1 cellular context compared by ENCODE assay signal in the genomic region with DNA sequence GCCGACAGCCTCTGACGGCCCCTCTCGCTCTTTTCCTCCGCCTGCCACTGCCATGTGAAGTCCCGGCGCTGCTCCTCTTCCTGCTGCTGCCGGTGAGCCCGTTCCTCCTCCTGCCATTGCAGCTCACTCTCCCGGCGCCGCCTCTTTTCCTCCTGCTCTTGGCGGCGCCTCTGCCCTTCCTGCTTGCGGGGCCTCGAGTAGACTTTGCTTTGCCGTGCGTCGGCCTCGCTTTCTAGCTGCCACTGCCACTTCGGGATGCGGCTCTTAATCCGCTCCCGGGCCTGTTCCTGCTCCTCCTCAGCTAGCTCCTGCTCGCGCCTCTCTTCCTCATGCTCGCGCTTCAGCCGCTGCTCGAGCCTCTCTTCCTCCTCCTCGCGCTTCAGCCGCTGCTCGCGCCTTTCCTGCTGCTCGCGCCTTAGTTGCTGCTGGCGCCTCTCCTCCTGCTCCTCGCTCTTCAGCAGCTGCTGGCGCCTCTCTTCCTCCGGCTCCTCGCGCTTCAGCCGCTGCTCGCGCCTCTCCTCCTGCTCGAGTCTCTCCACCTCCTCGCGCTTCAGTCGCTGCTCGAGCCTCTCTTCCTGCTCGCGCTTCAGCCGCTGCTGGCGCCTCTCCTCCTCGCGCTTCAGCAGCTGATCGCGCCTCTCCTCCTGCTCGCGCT.
TF ChIP-seq lines count a peak whose summit lies in the region.

No MANE protein-coding gene starts in this region.

TF ChIP-seq in GM23338, 12 proteins besides CTCF, POLR2A, EP300 and RAD21:
- TF ChIP-seq, protein P1, sequence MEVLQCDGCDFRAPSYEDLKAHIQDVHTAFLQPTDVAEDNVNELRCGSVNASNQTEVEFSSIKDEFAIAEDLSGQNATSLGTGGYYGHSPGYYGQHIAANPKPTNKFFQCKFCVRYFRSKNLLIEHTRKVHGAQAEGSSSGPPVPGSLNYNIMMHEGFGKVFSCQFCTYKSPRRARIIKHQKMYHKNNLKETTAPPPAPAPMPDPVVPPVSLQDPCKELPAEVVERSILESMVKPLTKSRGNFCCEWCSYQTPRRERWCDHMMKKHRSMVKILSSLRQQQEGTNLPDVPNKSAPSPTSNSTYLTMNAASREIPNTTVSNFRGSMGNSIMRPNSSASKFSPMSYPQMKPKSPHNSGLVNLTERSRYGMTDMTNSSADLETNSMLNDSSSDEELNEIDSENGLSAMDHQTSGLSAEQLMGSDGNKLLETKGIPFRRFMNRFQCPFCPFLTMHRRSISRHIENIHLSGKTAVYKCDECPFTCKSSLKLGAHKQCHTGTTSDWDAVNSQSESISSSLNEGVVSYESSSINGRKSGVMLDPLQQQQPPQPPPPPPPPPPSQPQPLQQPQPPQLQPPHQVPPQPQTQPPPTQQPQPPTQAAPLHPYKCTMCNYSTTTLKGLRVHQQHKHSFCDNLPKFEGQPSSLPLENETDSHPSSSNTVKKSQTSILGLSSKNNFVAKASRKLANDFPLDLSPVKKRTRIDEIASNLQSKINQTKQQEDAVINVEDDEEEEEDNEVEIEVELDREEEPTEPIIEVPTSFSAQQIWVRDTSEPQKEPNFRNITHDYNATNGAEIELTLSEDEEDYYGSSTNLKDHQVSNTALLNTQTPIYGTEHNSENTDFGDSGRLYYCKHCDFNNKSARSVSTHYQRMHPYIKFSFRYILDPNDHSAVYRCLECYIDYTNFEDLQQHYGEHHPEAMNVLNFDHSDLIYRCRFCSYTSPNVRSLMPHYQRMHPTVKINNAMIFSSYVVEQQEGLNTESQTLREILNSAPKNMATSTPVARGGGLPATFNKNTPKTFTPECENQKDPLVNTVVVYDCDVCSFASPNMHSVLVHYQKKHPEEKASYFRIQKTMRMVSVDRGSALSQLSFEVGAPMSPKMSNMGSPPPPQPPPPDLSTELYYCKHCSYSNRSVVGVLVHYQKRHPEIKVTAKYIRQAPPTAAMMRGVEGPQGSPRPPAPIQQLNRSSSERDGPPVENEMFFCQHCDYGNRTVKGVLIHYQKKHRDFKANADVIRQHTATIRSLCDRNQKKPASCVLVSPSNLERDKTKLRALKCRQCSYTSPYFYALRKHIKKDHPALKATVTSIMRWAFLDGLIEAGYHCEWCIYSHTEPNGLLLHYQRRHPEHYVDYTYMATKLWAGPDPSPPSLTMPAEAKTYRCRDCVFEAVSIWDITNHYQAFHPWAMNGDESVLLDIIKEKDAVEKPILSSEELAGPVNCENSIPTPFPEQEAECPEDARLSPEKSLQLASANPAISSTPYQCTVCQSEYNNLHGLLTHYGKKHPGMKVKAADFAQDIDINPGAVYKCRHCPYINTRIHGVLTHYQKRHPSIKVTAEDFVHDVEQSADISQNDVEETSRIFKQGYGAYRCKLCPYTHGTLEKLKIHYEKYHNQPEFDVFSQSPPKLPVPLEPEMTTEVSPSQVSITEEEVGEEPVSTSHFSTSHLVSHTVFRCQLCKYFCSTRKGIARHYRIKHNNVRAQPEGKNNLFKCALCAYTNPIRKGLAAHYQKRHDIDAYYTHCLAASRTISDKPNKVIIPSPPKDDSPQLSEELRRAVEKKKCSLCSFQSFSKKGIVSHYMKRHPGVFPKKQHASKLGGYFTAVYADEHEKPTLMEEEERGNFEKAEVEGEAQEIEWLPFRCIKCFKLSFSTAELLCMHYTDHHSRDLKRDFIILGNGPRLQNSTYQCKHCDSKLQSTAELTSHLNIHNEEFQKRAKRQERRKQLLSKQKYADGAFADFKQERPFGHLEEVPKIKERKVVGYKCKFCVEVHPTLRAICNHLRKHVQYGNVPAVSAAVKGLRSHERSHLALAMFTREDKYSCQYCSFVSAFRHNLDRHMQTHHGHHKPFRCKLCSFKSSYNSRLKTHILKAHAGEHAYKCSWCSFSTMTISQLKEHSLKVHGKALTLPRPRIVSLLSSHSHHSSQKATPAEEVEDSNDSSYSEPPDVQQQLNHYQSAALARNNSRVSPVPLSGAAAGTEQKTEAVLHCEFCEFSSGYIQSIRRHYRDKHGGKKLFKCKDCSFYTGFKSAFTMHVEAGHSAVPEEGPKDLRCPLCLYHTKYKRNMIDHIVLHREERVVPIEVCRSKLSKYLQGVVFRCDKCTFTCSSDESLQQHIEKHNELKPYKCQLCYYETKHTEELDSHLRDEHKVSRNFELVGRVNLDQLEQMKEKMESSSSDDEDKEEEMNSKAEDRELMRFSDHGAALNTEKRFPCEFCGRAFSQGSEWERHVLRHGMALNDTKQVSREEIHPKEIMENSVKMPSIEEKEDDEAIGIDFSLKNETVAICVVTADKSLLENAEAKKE (CRISPR knock-in tag; IDR thresholded peaks at IDR 0.05): no peak
- no peak for TF ChIP-seq JUNB (IDR thresholded peaks at IDR 0.05; ENCODE audit: unreplicated experiment)
- peak; percentile 50 for TF ChIP-seq EZH2phosphoT487 (IDR thresholded peaks at IDR 0.05; ENCODE audit: unreplicated experiment)
- no peak for TF ChIP-seq ZNF114 (CRISPR knock-in tag; IDR thresholded peaks at IDR 0.05)
- TF ChIP-seq, protein P2, sequence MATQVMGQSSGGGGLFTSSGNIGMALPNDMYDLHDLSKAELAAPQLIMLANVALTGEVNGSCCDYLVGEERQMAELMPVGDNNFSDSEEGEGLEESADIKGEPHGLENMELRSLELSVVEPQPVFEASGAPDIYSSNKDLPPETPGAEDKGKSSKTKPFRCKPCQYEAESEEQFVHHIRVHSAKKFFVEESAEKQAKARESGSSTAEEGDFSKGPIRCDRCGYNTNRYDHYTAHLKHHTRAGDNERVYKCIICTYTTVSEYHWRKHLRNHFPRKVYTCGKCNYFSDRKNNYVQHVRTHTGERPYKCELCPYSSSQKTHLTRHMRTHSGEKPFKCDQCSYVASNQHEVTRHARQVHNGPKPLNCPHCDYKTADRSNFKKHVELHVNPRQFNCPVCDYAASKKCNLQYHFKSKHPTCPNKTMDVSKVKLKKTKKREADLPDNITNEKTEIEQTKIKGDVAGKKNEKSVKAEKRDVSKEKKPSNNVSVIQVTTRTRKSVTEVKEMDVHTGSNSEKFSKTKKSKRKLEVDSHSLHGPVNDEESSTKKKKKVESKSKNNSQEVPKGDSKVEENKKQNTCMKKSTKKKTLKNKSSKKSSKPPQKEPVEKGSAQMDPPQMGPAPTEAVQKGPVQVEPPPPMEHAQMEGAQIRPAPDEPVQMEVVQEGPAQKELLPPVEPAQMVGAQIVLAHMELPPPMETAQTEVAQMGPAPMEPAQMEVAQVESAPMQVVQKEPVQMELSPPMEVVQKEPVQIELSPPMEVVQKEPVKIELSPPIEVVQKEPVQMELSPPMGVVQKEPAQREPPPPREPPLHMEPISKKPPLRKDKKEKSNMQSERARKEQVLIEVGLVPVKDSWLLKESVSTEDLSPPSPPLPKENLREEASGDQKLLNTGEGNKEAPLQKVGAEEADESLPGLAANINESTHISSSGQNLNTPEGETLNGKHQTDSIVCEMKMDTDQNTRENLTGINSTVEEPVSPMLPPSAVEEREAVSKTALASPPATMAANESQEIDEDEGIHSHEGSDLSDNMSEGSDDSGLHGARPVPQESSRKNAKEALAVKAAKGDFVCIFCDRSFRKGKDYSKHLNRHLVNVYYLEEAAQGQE (IDR thresholded peaks at IDR 0.05; ENCODE audit: unreplicated experiment): no peak
- no peak for TF ChIP-seq ZNF331 (CRISPR knock-in tag; IDR thresholded peaks at IDR 0.05; ENCODE audit: low read depth)
- no peak for TF ChIP-seq CREB1 (CRISPR knock-in tag; IDR thresholded peaks at IDR 0.05; ENCODE audit: low read depth)
- no peak for TF ChIP-seq NANOG (IDR thresholded peaks at IDR 0.05; ENCODE audit: borderline replicate concordance)
- TF ChIP-seq POLR2AphosphoS5 (IDR thresholded peaks at IDR 0.05; ENCODE audit: low read depth): no peak
- TF ChIP-seq, protein P3, sequence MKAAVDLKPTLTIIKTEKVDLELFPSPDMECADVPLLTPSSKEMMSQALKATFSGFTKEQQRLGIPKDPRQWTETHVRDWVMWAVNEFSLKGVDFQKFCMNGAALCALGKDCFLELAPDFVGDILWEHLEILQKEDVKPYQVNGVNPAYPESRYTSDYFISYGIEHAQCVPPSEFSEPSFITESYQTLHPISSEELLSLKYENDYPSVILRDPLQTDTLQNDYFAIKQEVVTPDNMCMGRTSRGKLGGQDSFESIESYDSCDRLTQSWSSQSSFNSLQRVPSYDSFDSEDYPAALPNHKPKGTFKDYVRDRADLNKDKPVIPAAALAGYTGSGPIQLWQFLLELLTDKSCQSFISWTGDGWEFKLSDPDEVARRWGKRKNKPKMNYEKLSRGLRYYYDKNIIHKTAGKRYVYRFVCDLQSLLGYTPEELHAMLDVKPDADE (IDR thresholded peaks at IDR 0.05): no peak
- TF ChIP-seq STAT1 (IDR thresholded peaks at IDR 0.05; ENCODE audit: unreplicated experiment): no peak
- peak; percentile 81 for TF ChIP-seq EZH2 (IDR thresholded peaks at IDR 0.05; ENCODE audit: low read depth, unreplicated experiment)
